In genomic region chr2:171523339-171523931, GRCh38 we compare ENCODE assay signal across 1 cellular context.
A peak's percentile ranks its signal among the peaks of the same experiment; 100 is the strongest.
TF ChIP-seq lines count a peak whose summit lies in the region.

No MANE protein-coding gene starts in this region.

TF ChIP-seq in HepG2, 621 proteins besides CTCF, POLR2A, EP300 and RAD21 (continued from another document and continues in another):
- no peak for TF ChIP-seq ZUFSP (CRISPR knock-in tag; IDR thresholded peaks at IDR 0.05; ENCODE audit: borderline replicate concordance)
- TF ChIP-seq ZNF775 (CRISPR knock-in tag; IDR thresholded peaks at IDR 0.05; ENCODE audit: borderline replicate concordance) = no peak
- TF ChIP-seq ZNF383 (CRISPR knock-in tag; IDR thresholded peaks at IDR 0.05; ENCODE audit: borderline replicate concordance) = no peak
- TF ChIP-seq MED13 (CRISPR knock-in tag; IDR thresholded peaks at IDR 0.05) = no peak
- no peak for TF ChIP-seq RNF2 (conservative IDR thresholded peaks at IDR 0.05; ENCODE audit: low read depth)
- peak; percentile 53; the same call in 1 of the 2 replicates for TF ChIP-seq ZNF558 (CRISPR knock-in tag; IDR thresholded peaks at IDR 0.05; ENCODE audit: borderline replicate concordance)
- TF ChIP-seq SP4 (CRISPR knock-in tag; IDR thresholded peaks at IDR 0.05) = no peak
- no peak for TF ChIP-seq ZBTB26 (CRISPR knock-in tag; IDR thresholded peaks at IDR 0.05; ENCODE audit: borderline replicate concordance)
- TF ChIP-seq FIP1L1 (IDR thresholded peaks at IDR 0.05; ENCODE audit: borderline replicate concordance, insufficient read depth, low read depth, low read length) = no peak
- TF ChIP-seq SATB2 (CRISPR knock-in tag; IDR thresholded peaks at IDR 0.05) = no peak
- 0 out of 2 replicates have a peak, but pooled peaks have one; percentile 64 for TF ChIP-seq ZNF790 (CRISPR knock-in tag; IDR thresholded peaks at IDR 0.05; ENCODE audit: borderline replicate concordance)
- no peak for TF ChIP-seq GPBP1L1 (CRISPR knock-in tag; IDR thresholded peaks at IDR 0.05)
- no peak for TF ChIP-seq MNT (IDR thresholded peaks at IDR 0.05)
- peak; percentile 60; the same call in 1 of the 2 replicates for TF ChIP-seq SNAI1 (CRISPR knock-in tag; IDR thresholded peaks at IDR 0.05; ENCODE audit: borderline replicate concordance)
- TF ChIP-seq NCOA2 (CRISPR knock-in tag; IDR thresholded peaks at IDR 0.05) = no peak
- no peak for TF ChIP-seq ARID5B (CRISPR knock-in tag; IDR thresholded peaks at IDR 0.05)
- TF ChIP-seq MTF2 (CRISPR knock-in tag; IDR thresholded peaks at IDR 0.05; ENCODE audit: borderline replicate concordance) = peak; percentile 73; the same call in 1 of the 2 replicates
- TF ChIP-seq YEATS4 (CRISPR knock-in tag; IDR thresholded peaks at IDR 0.05; ENCODE audit: borderline replicate concordance) = 0 out of 2 replicates have a peak, but pooled peaks have one; percentile 9
- no peak; the same call in 1 of the 2 replicates for TF ChIP-seq UBTF (CRISPR knock-in tag; IDR thresholded peaks at IDR 0.05)
- TF ChIP-seq ZNF335 (CRISPR knock-in tag; IDR thresholded peaks at IDR 0.05) = no peak
- no peak for TF ChIP-seq ZNF34 (CRISPR knock-in tag; IDR thresholded peaks at IDR 0.05; ENCODE audit: borderline replicate concordance)
- TF ChIP-seq RXRB (CRISPR knock-in tag; IDR thresholded peaks at IDR 0.05; ENCODE audit: borderline replicate concordance) = no peak
- no peak for TF ChIP-seq ZNF510 (CRISPR knock-in tag; IDR thresholded peaks at IDR 0.05; ENCODE audit: low read depth)
- no peak for TF ChIP-seq BRCA1 (CRISPR knock-in tag; IDR thresholded peaks at IDR 0.05)
- TF ChIP-seq ZFX (CRISPR knock-in tag; IDR thresholded peaks at IDR 0.05; ENCODE audit: low read depth) = peak; percentile 50; the same call in 1 of the 2 replicates
- no peak for TF ChIP-seq ZNF772 (CRISPR knock-in tag; IDR thresholded peaks at IDR 0.05)
- no peak for TF ChIP-seq SRSF9 (IDR thresholded peaks at IDR 0.05; ENCODE audit: borderline replicate concordance, insufficient read depth, low read depth, low read length, poor library complexity, severe bottlenecking)
- no peak for TF ChIP-seq KDM3A (CRISPR knock-in tag; IDR thresholded peaks at IDR 0.05; ENCODE audit: low read depth)
- TF ChIP-seq ZFY (CRISPR knock-in tag; IDR thresholded peaks at IDR 0.05) = peak; percentile 43; the same call in 1 of the 2 replicates
- TF ChIP-seq ZNF329 (CRISPR knock-in tag; IDR thresholded peaks at IDR 0.05; ENCODE audit: low read depth) = no peak
- no peak for TF ChIP-seq ZSCAN31 (CRISPR knock-in tag; IDR thresholded peaks at IDR 0.05; ENCODE audit: low read depth)
- TF ChIP-seq SOX6 (IDR thresholded peaks at IDR 0.05) = no peak
- TF ChIP-seq SOX6 (CRISPR knock-in tag; IDR thresholded peaks at IDR 0.05) = peak; percentile 31; the same call in 1 of the 2 replicates
- no peak for TF ChIP-seq THRA (CRISPR knock-in tag; IDR thresholded peaks at IDR 0.05; ENCODE audit: borderline replicate concordance)
- peak; percentile 85; the same call in 1 of the 2 replicates for TF ChIP-seq ZNF281 (CRISPR knock-in tag; IDR thresholded peaks at IDR 0.05; ENCODE audit: borderline replicate concordance)
- peak; percentile 54; the same call in 1 of the 2 replicates for TF ChIP-seq HNF1B (CRISPR knock-in tag; IDR thresholded peaks at IDR 0.05)
- TF ChIP-seq FOXC1 (CRISPR knock-in tag; IDR thresholded peaks at IDR 0.05; ENCODE audit: borderline replicate concordance) = 0 out of 2 replicates have a peak, but pooled peaks have one; percentile 48
- TF ChIP-seq ZBTB21 (CRISPR knock-in tag; IDR thresholded peaks at IDR 0.05) = no peak
- peak; percentile 17 for TF ChIP-seq SKI (IDR thresholded peaks at IDR 0.05; ENCODE audit: partially characterized antibody)
- TF ChIP-seq PITX1 (CRISPR knock-in tag; IDR thresholded peaks at IDR 0.05) = no peak
- no peak for TF ChIP-seq POGK (CRISPR knock-in tag; conservative IDR thresholded peaks at IDR 0.05)
